Comparison of ENCODE assay signal across 24 cellular contexts in the genomic region with DNA sequence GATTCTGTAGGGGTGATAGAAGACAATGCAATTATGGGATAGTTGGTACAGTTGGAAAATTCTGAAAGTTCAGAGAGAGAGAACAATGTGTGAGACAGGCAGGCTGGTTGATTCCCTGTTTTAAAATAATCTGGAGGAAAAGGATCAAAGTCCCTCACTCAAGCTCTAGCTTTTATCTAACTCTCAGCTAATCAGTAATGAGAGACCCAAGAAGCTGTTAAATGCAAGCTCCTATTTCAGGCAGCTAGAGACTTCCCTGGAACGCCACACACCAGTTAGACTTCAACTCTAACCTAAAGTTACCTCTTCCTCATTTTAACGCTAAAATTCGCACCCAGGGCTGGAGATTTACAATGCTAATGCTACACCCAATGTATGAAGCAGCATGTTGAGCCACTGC.
"Had no signal": no experiment of that assay in that cellular context is flagged by ENCODE, and none has a peak within 500 bp of the region (broad histone marks: within the 10 kb centered on the region; RNA-seq: fewer than 3 reads in every experiment).

No MANE protein-coding gene starts in this region.

- FAIRE-seq: keratinocyte had no signal

- H3K36me3 ChIP-seq: esophagus muscularis mucosa, gastroesophageal sphincter, stomach, thoracic aorta, transverse colon had no signal

- H3K27ac ChIP-seq: coronary artery, epithelial cell of prostate, esophagus muscularis mucosa, gastroesophageal sphincter, parathyroid adenoma, psoas muscle, stomach, thoracic aorta, transverse colon had no signal

- ATAC-seq: gastroesophageal sphincter; left colon; natural killer cell treated with Interleukin-12 subunit alpha and Interleukin-12 subunit beta and Interleukin-15 and Interleukin-18, amount 100 ng/mL, for 72 hours; psoas muscle; sciatic nerve had no signal

- H3K27me3 Mint-ChIP-seq: natural killer cell treated with Interleukin-12 subunit alpha and Interleukin-12 subunit beta and Interleukin-15 and Interleukin-18, amount 100 ng/mL, for 72 hours had no signal

- H3K4me1 ChIP-seq: esophagus muscularis mucosa, gastroesophageal sphincter, parathyroid adenoma, psoas muscle, stomach, transverse colon had no signal

- H3K9me3 ChIP-seq: psoas muscle, thoracic aorta, transverse colon had no signal

- H3K9ac ChIP-seq: parathyroid adenoma had no signal

- H3K27ac Mint-ChIP-seq: immature natural killer cell; mesothelial cell of epicardium; natural killer cell treated with Interleukin-12 subunit alpha and Interleukin-12 subunit beta and Interleukin-15 and Interleukin-18, amount 100 ng/mL, for 72 hours had no signal

- H3K4me3 ChIP-seq: coronary artery, esophagus muscularis mucosa, gastroesophageal sphincter, psoas muscle, stomach, thoracic aorta, transverse colon had no signal

- H3K4me1 Mint-ChIP-seq: immature natural killer cell had no signal

- DNase-seq: caudate nucleus; effector memory CD4-positive, alpha-beta T cell; glutamatergic neuron; immature natural killer cell; left colon; occipital lobe; psoas muscle; retina; stimulated activated CD4-positive, alpha-beta T cell treated with anti-CD3 and anti-CD28 coated beads, Interleukin-2, amount 100 ng/mL, for 24 hours; stimulated activated CD4-positive, alpha-beta T cell treated with anti-CD3 and anti-CD28 coated beads, Interleukin-4, amount 100 ng/mL, for 4 hours; stimulated activated naive CD4-positive, alpha-beta T cell; stomach; substantia nigra; transverse colon had no signal

- H3K27me3 ChIP-seq: transverse colon had no signal

- H3K4me3 Mint-ChIP-seq: immature natural killer cell; mesothelial cell of epicardium; natural killer cell treated with Interleukin-12 subunit alpha and Interleukin-12 subunit beta and Interleukin-15 and Interleukin-18, amount 100 ng/mL, for 72 hours had no signal

- H3K36me3 Mint-ChIP-seq: immature natural killer cell; natural killer cell treated with Interleukin-12 subunit alpha and Interleukin-12 subunit beta and Interleukin-15 and Interleukin-18, amount 100 ng/mL, for 72 hours had no signal
